8 cellular contexts compared by ENCODE assay signal in genomic region chr14:89618309-89618708, GRCh38.
DNase-seq lines count a peak whose midpoint lies in the region; ATAC-seq and FAIRE-seq lines count a peak whose summit lies in the region.

No MANE protein-coding gene starts in this region.

- H3K27ac ChIP-seq in aorta (ENCODE audit: low read depth in 1 of 2, low read length in 2 of 2) = peak overlapping the region in 1 of 2 donors; percentile 69

- no peaks in the 10 kb centered on the region for H3K9me3 Mint-ChIP-seq in effector memory CD8-positive, alpha-beta T cell

- H3K27me3 ChIP-seq in aorta (ENCODE audit: control insufficient read depth in 1 of 2, insufficient read depth in 2 of 2, low read length in 1 of 2) = no peaks in the 10 kb centered on the region

- no peaks in the 10 kb centered on the region for H3K27me3 Mint-ChIP-seq in effector memory CD8-positive, alpha-beta T cell

- peak overlapping the region; percentile 86 to 90 for H3K4me3 ChIP-seq in aorta (ENCODE audit: low read length in 2 of 2)

- no peaks in the 10 kb centered on the region for H3K36me3 ChIP-seq in aorta (ENCODE audit: control insufficient read depth in 1 of 2, insufficient read depth in 2 of 2, low read length in 1 of 2)

- peak overlapping the region; percentile 90 to 92 for H3K4me3 Mint-ChIP-seq in effector memory CD8-positive, alpha-beta T cell

- no peaks in the 10 kb centered on the region for H3K9me3 ChIP-seq in aorta (ENCODE audit: control insufficient read depth, low read length)

- H3K27ac Mint-ChIP-seq in effector memory CD8-positive, alpha-beta T cell = peak overlapping the region; percentile 95 to 98

- 0% methylated on average over 7 of the region's 7 CpGs for WGBS in aorta, 2 donors

- intact Hi-C loops in aorta (cut with DNase I) = loop anchor here (5.0 to 10.0 kb wide), 6 partner anchors 41 to 364 kb away; partner anchors contain the start of gene FOXN3 (in 1 of the 2)

- H3K36me3 Mint-ChIP-seq in effector memory CD8-positive, alpha-beta T cell (ENCODE audit: insufficient read depth) = peaks cover 31% of the 10 kb centered on the region

- H3K4me1 Mint-ChIP-seq in effector memory CD8-positive, alpha-beta T cell (ENCODE audit: low read depth in 2 of 2) = peaks cover 57 to 66% of the 10 kb centered on the region in 2 donors

- DNase-seq in GM19239 (ENCODE audit: insufficient read length, low spot score) = no peak
- DNase-seq in NOMO-1 treated with dmso at 0.1 percent for 144 hours (lab: John Stamatoyannopoulos, UW; ENCODE audit: unreplicated experiment) = peak; percentile 42
- DNase-seq in effector memory CD8-positive, alpha-beta T cell = peak in 1 of 3 experiments; percentile 18
- DNase-seq in midbrain (lab: John Stamatoyannopoulos, UW) = peak; percentile 59
- no peak for DNase-seq in aorta
- DNase-seq in NCI-H1436 treated with DMSO at 0.1 percent for 48 hours (lab: John Stamatoyannopoulos, UW) = no peak

- peak; percentile 8 for ATAC-seq in effector memory CD8-positive, alpha-beta T cell (replicated peaks)
- ATAC-seq in aorta (ENCODE audit: low FRiP score) (peak; percentile 21), HG02798 (IDR thresholded peaks at IDR 0.05; ENCODE audit: poor library complexity, unreplicated experiment) (no peak), HG03432 (IDR thresholded peaks at IDR 0.05; ENCODE audit: unreplicated experiment) (no peak)

- FAIRE-seq in GM19239 (lab: Jason Lieb, UNC) = peak; percentile 26

- peaks cover 2 to 8% of the 10 kb centered on the region in 2 donors for H3K4me1 ChIP-seq in aorta (ENCODE audit: control insufficient read depth in 1 of 2, insufficient read depth in 2 of 2, low read length in 2 of 2)

Comparison
In these comparisons a context has a peak if more than half of its experiments do, and no peak if none do; other contexts are left out.
1. DNase-seq: peak in NOMO-1 treated with dmso at 0.1 percent for 144 hours (single experiment) and midbrain (single experiment); none in GM19239 (single experiment), aorta (0 of 2) and NCI-H1436 treated with DMSO at 0.1 percent for 48 hours (single experiment).
2. ATAC-seq: peak in effector memory CD8-positive, alpha-beta T cell (single experiment) and aorta (single experiment); none in HG02798 (single experiment) and HG03432 (single experiment).